34 cellular contexts compared by ENCODE assay signal in the genomic region with DNA sequence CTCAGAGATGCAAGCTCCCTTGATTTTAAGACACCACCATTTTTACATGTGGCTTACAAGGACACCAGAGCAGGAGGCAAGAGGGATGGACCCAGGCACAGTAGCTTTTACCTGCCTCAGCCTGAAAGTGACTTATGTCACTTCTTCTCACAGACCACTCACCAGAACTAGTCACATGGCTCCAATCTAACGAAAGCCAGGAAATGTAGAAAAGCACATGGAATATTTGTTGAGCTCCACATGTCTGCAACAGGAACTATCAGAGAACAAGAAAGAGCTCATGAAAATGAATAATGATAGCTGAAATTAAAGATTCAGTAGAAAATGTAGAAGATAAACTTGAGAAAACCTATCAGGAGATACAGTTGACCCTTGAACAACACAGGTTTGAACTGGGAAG.
"Had no signal": no experiment of that assay in that cellular context is flagged by ENCODE, and none has a peak within 500 bp of the region (broad histone marks: within the 10 kb centered on the region; RNA-seq: fewer than 3 reads in every experiment).

No MANE protein-coding gene starts in this region.

- H3K9me3 ChIP-seq: MG63 had no signal

- H3K36me3 ChIP-seq: MG63 had no signal

- H3K4me3 ChIP-seq: MG63 had no signal

- DNase-seq: Karpas-422, Kasumi-1, MG63, MM.1S, MV-4-11, NCI-H1048, NCI-H1092, NCI-H1092 treated with DMSO at 0.1 percent for 48 hours, NCI-H1105, NCI-H1105 treated with DMSO at 0.1 percent for 48 hours, NCI-H1417, NCI-H1417 treated with DMSO at 0.1 percent for 48 hours, NCI-H1436, NCI-H1436 treated with DMSO at 0.1 percent for 48 hours, NCI-H146, NCI-H1694, NCI-H1694 treated with DMSO at 0.1 percent for 48 hours, NCI-H187, NCI-H187 treated with DMSO at 0.1 percent for 48 hours, NCI-H1930, NCI-H2029, NCI-H2029 treated with DMSO at 0.1 percent for 48 hours, NCI-H2081, NCI-H2081 treated with DMSO at 0.1 percent for 48 hours, NCI-H2107, NCI-H2171, NCI-H2171 treated with DMSO at 0.1 percent for 48 hours, NCI-H2227 treated with DMSO at 0.1 percent for 48 hours, NCI-H226, NCI-H345, NCI-H446, NCI-H446 treated with DMSO at 0.1 percent for 48 hours, NCI-H510A, NCI-H510A treated with DMSO at 0.1 percent for 48 hours had no signal
